In the genomic region with DNA sequence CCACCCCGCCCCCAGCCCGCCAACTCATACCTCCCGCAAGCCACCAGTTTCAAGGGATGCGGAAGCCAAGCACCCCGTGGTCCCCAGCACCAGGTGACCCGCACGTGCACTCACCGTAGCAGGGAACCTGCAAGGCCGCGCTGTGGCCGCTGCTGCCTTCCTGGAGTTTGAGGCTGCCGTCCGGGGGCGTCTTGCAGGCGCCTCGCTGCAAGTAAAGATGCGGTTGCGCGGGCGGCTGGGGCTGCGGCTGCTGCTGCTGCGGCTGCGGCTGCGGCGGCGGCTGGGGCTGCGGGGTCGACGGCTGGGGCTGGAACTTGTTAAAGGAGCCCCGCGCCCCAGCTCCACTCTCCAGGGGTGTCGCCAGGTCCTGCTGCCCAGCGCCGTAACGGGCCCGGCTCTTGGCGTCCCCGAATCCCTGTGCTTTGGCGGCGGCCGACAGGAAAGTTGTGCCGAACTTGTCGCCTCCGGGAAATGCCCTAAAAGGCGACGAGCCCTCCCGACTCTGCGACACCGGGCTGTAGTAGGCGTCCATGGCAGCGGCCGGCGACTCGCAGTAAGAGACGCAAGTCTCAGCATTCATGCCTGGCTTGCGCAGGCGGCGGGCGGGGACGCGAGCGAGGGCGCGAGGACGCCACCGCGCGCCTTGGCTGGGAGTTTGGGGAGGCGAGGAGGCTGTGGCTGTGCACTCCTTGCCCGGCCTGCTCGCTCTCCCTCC, we compare ENCODE assay signal across 8 cellular contexts. TPM values are rescaled to one million over a fixed set of nuclear protein-coding genes. Genes with fewer than 3 reads are reported as not detected.
DNase-seq lines count a peak whose midpoint lies in the region; ATAC-seq and TF ChIP-seq lines count a peak whose summit lies in the region.

Gene ALX4, minus strand, starts transcription at position 657 of the 715 bp plus-strand sequence. Its CDS starts 77 bp downstream, at position 580.

- H3K36me3 Mint-ChIP-seq in nephron (ENCODE audit: low read depth) = peaks cover 3% of the 10 kb centered on the region

- H3K9ac ChIP-seq in colonic mucosa (ENCODE audit: low read depth in 2 of 2, low read length in 2 of 2) = no peak within 1 kb of the TSS

- TF ChIP-seq CTCF in colonic mucosa (IDR thresholded peaks at IDR 0.05) (no peak), nephron (IDR thresholded peaks at IDR 0.05; ENCODE audit: unreplicated experiment in 3 of 3) (no peak)

- H3K27me3 ChIP-seq in colonic mucosa = peaks cover 97% of the 10 kb centered on the region

- peak; percentile 34 for DNase-seq in ELR (ENCODE audit: low read depth)
- peak; percentile 26 for DNase-seq in NCI-H460 (ENCODE audit: extremely low read depth, low read depth)
- no peak for DNase-seq in colonic mucosa
- DNase-seq in NCI-H446 treated with DMSO at 0.1 percent for 48 hours (lab: John Stamatoyannopoulos, UW) = no peak
- no peak for DNase-seq in SHP77 treated with DMSO at 0.1 percent for 48 hours (lab: John Stamatoyannopoulos, UW)

- H3K4me3 Mint-ChIP-seq in nephron = peak within 1 kb of the TSS; percentile 83 to 92 (median 88)

- peaks cover 100% of the 10 kb centered on the region for H3K27me3 Mint-ChIP-seq in nephron (ENCODE audit: low read depth)

- intact Hi-C loops in colonic mucosa (cut with DNase I) = loop anchor here (10.0 kb wide), 1 partner anchor 305 kb away; no protein-coding TSS in a partner anchor

- no peaks in the 10 kb centered on the region for H3K9me3 ChIP-seq in colonic mucosa

- ATAC-seq in HG03039 (IDR thresholded peaks at IDR 0.05; ENCODE audit: unreplicated experiment) = no peak
- no peak for ATAC-seq in GM18520 (IDR thresholded peaks at IDR 0.05; ENCODE audit: unreplicated experiment)

- no peaks in the 10 kb centered on the region for H3K9me3 Mint-ChIP-seq in nephron

- H3K36me3 ChIP-seq in colonic mucosa = no peaks in the 10 kb centered on the region

- H3K4me1 Mint-ChIP-seq in nephron = peaks cover 56% of the 10 kb centered on the region

- H3K4me3 ChIP-seq in colonic mucosa = peak within 1 kb of the TSS; percentile 3

- peaks cover 3% of the 10 kb centered on the region for H3K4me1 ChIP-seq in colonic mucosa

- peak within 1 kb of the TSS; percentile 56 to 84 (median 68) for H3K27ac Mint-ChIP-seq in nephron

- no peak within 1 kb of the TSS for H3K27ac ChIP-seq in colonic mucosa

RNA-seq across cellular contexts. Expression of gene ALX4, which starts in this region (rescaled TPM):
- 0.62 and 0.81 TPM in 2 replicates for total RNA-seq in NCI-H460 (2014; rRNA removed; shearing (Covaris generic))
- 1.7 and 2.1 TPM in 2 replicates for polyA plus RNA-seq in NCI-H460 (2014; cell fraction: nucleus; rRNA removed)
- total RNA-seq in colonic mucosa = not detected

Comparison
In these comparisons a context has a peak if more than half of its experiments do, and no peak if none do; other contexts are left out.
1. DNase-seq: peak in ELR (single experiment) and NCI-H460 (single experiment); none in colonic mucosa (single experiment), NCI-H446 treated with DMSO at 0.1 percent for 48 hours (single experiment) and SHP77 treated with DMSO at 0.1 percent for 48 hours (single experiment).